ENCODE assay signal across 26 cellular contexts in genomic region chr9:72650206-72650605, GRCh38.
"Had no signal": no experiment of that assay in that cellular context is flagged by ENCODE, and none has a peak within 500 bp of the region (broad histone marks: within the 10 kb centered on the region; RNA-seq: fewer than 3 reads in every experiment).

No MANE protein-coding gene starts in this region.

- ATAC-seq: activated CD8-positive, alpha-beta memory T cell treated with anti-CD3 and anti-CD28 coated beads, Interleukin-2, amount 10 ng/mL, durations not matched to agents 7 days and 5 days; activated naive CD4-positive, alpha-beta T cell treated with anti-CD3 and anti-CD28 coated beads, Interleukin-2, amount 50 U/mL, for 72 hours; activated naive CD8-positive, alpha-beta T cell treated with anti-CD3 and anti-CD28 coated beads, Interleukin-2, amount 50 U/mL, for 24 hours; activated T-cell treated with anti-CD3 and anti-CD28 coated beads, Interleukin-2, amount 50 U/mL, for 4 hours; K562; SK-N-SH treated with all-trans-retinoic acid at 6 μM for 48 hours had no signal

- H3K27ac ChIP-seq: ascending aorta, cardiac muscle cell, SJSA1 had no signal

- H3K9me3 ChIP-seq: ascending aorta, SJSA1 had no signal

- H3K4me1 ChIP-seq: ascending aorta, SJSA1 had no signal

- H3K4me3 ChIP-seq: ascending aorta, cardiac muscle cell, K562, SJSA1 had no signal

- FAIRE-seq: K562 had no signal

- DNase-seq: activated B cell treated with CpG ODN at 0.5 μM for 24 hours; activated CD4-positive, alpha-beta T cell treated with anti-CD3 and anti-CD28 coated beads for 1 hour; activated CD4-positive, alpha-beta T cell treated with anti-CD3 and anti-CD28 coated beads, Interleukin-2, amount 10 ng/mL, durations not matched to agents 24 days and 14 days; activated CD4-positive, alpha-beta T cell treated with anti-CD3 and anti-CD28 coated beads, Interleukin-2, amount 50 U/mL, for 48 hours; activated CD8-positive, alpha-beta memory T cell treated with anti-CD3 and anti-CD28 coated beads, Interleukin-2, amount 10 ng/mL, durations not matched to agents 7 days and 5 days; activated effector memory CD4-positive, alpha-beta T cell treated with anti-CD3 and anti-CD28 coated beads, Interleukin-2, amount 50 U/mL, for 16 hours; activated naive CD4-positive, alpha-beta T cell treated with Interleukin-2 at 50 U/mL for 16 hours; activated naive CD8-positive, alpha-beta T cell treated with anti-CD3 and anti-CD28 coated beads, Interleukin-2, amount 50 U/mL, for 24 hours; activated T-cell treated with anti-CD3 and anti-CD28 coated beads, Interleukin-2, amount 50 U/mL, for 4 hours; amniotic stem cell; Karpas-422; NCI-H1048; NCI-H146; NCI-H187 treated with DMSO at 0.1 percent for 48 hours; NCI-H2081 treated with DMSO at 0.1 percent for 48 hours; NCI-H446; NCI-H524; Right ventricle myocardium superior; RPMI8226; SW 1271 had no signal

- H3K36me3 ChIP-seq: ascending aorta, cardiac muscle cell, SJSA1 had no signal

- H3K27me3 ChIP-seq: ascending aorta, cardiac muscle cell, SJSA1 had no signal
